ENCODE assay signal across 13 cellular contexts in the genomic region with DNA sequence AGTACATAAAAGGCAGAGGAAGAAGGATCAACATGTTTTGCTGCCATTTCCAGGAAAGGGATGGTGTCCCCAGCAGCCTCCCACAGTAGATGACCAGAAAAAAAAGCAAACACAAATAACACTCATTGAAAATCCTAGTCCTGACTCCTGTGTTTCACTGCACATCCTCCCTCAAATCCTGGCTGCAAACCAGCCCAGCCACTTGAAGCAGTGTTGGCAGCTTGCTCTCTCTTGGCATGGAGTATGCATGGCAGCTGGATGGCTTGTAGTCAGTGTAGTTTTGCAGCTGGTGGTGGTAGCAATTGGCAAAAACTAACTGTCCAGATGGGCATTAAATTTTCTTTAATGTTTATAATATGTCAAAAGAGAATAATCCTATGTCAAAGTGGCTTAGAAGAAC.
A peak's percentile ranks its signal among the peaks of the same experiment; 100 is the strongest.
DNase-seq lines count a peak whose midpoint lies in the region; ATAC-seq and TF ChIP-seq lines count a peak whose summit lies in the region.
"Had no signal": no experiment of that assay in that cellular context is flagged by ENCODE, and none has a peak within 500 bp of the region (broad histone marks: within the 10 kb centered on the region; RNA-seq: fewer than 3 reads in every experiment).

No MANE protein-coding gene starts in this region.

- no peaks in the 10 kb centered on the region for H3K36me3 Mint-ChIP-seq in activated CD4-positive, alpha-beta memory T cell treated with anti-CD3 and anti-CD28 coated beads for 36 hours
- H3K36me3 Mint-ChIP-seq: natural killer cell had no signal

- ATAC-seq in foreskin keratinocyte (peak; percentile 15), GM21529 (IDR thresholded peaks at IDR 0.05; ENCODE audit: unreplicated experiment) (no peak)
- ATAC-seq: HCT116, natural killer cell, SK-N-SH treated with all-trans-retinoic acid at 6 μM for 48 hours had no signal

- no peak overlapping the region for H3K27ac Mint-ChIP-seq in activated CD4-positive, alpha-beta memory T cell treated with anti-CD3 and anti-CD28 coated beads for 36 hours
- H3K27ac Mint-ChIP-seq: natural killer cell had no signal

- H3K27ac ChIP-seq in foreskin keratinocyte, result no peak overlapping the region
- H3K27ac ChIP-seq: breast epithelium had no signal

- no peak for TF ChIP-seq CTCF in foreskin keratinocyte (conservative IDR thresholded peaks at IDR 0.05)
- no peak for TF ChIP-seq CTCF in GM10248 (IDR thresholded peaks at IDR 0.05; ENCODE audit: control extremely low read depth, extremely low read depth, low read depth, missing control alignments)

- CTCF ChIA-PET in GM10248 (lab: Yijun Ruan, JAX), result interaction anchor here (1.3 kb wide), 1 partner anchor 17 kb away, joined by 4 read pairs; no protein-coding TSS in a partner anchor
- CTCF ChIA-PET in activated CD4-positive, alpha-beta memory T cell treated with anti-CD3 and anti-CD28 coated beads for 36 hours (lab: Charles Lee), result interaction anchor here (1.7 kb wide), 1 partner anchor 17 kb away, joined by 5 read pairs; no protein-coding TSS in a partner anchor

- no peaks in the 10 kb centered on the region for H3K4me1 ChIP-seq in foreskin keratinocyte
- H3K4me1 ChIP-seq: breast epithelium had no signal

- no peaks in the 10 kb centered on the region for H3K27me3 ChIP-seq in foreskin keratinocyte
- H3K27me3 ChIP-seq: breast epithelium had no signal

- H3K4me1 Mint-ChIP-seq in activated CD4-positive, alpha-beta memory T cell treated with anti-CD3 and anti-CD28 coated beads for 36 hours (ENCODE audit: low read depth), result no peaks in the 10 kb centered on the region
- H3K4me1 Mint-ChIP-seq: natural killer cell had no signal

- peak; percentile 22 for DNase-seq in LHCN-M2 (ENCODE audit: low read depth)
- peak; percentile 83 for DNase-seq in NCI-H524 treated with DMSO at 0.1 percent for 48 hours (lab: John Stamatoyannopoulos, UW)
- no peak for DNase-seq in foreskin keratinocyte
- DNase-seq in putamen (ENCODE audit: low spot score), result peak; percentile 93
- DNase-seq in GM10248 (ENCODE audit: extremely low spot score), result no peak
- no peak for DNase-seq in activated CD4-positive, alpha-beta memory T cell treated with anti-CD3 and anti-CD28 coated beads for 36 hours
- DNase-seq in NK-92 (lab: John Stamatoyannopoulos, UW; ENCODE audit: unreplicated experiment), result no peak
- DNase-seq: natural killer cell, NCI-H146 had no signal

- H3K27me3 Mint-ChIP-seq in activated CD4-positive, alpha-beta memory T cell treated with anti-CD3 and anti-CD28 coated beads for 36 hours, result peaks cover 5% of the 10 kb centered on the region

- POLR2A ChIA-PET in GM10248 (lab: Yijun Ruan, JAX), result no interaction called here
- POLR2A ChIA-PET in activated CD4-positive, alpha-beta memory T cell treated with anti-CD3 and anti-CD28 coated beads for 36 hours (lab: Charles Lee), result no interaction called here

- H3K4me3 Mint-ChIP-seq in activated CD4-positive, alpha-beta memory T cell treated with anti-CD3 and anti-CD28 coated beads for 36 hours, result no peak overlapping the region
- H3K4me3 Mint-ChIP-seq: natural killer cell had no signal

- intact Hi-C loops in activated CD4-positive, alpha-beta memory T cell treated with anti-CD3 and anti-CD28 coated beads for 36 hours (cut with micrococcal nuclease), result no loop called here

- H3K9me3 Mint-ChIP-seq in activated CD4-positive, alpha-beta memory T cell treated with anti-CD3 and anti-CD28 coated beads for 36 hours, result no peaks in the 10 kb centered on the region
- H3K9me3 Mint-ChIP-seq: natural killer cell had no signal

Comparison
In these comparisons a context has a peak if more than half of its experiments do, and no peak if none do; other contexts are left out.
1. DNase-seq: peak in LHCN-M2 (single experiment), NCI-H524 treated with DMSO at 0.1 percent for 48 hours (single experiment) and putamen (single experiment); none in foreskin keratinocyte (0 of 2), GM10248 (single experiment), activated CD4-positive, alpha-beta memory T cell treated with anti-CD3 and anti-CD28 coated beads for 36 hours (single experiment) and NK-92 (single experiment).